In genomic region chr3:105752791-105753415, GRCh38 we compare ENCODE assay signal across 8 cellular contexts.
DNase-seq lines count a peak whose midpoint lies in the region; ATAC-seq and TF ChIP-seq lines count a peak whose summit lies in the region.

No MANE protein-coding gene starts in this region.

- no peaks in the 10 kb centered on the region for H3K27me3 Mint-ChIP-seq in activated B cell treated with CpG ODN at 0.5 μM for 24 hours

- no peak for TF ChIP-seq EP300 in ovary (IDR thresholded peaks at IDR 0.05)
- no peak for TF ChIP-seq EP300 in suprapubic skin (IDR thresholded peaks at IDR 0.05)

- peak overlapping the region; percentile 65 for H3K27ac Mint-ChIP-seq in activated B cell treated with CpG ODN at 0.5 μM for 24 hours

- CTCF ChIA-PET in activated B cell treated with CpG ODN at 0.5 μM for 24 hours (lab: Charles Lee), result no interaction called here

- intact Hi-C loops in activated B cell treated with CpG ODN at 0.5 μM for 24 hours (cut with micrococcal nuclease) (no loop called here), ovary (cut with DNase I) (no loop called here)

- peaks cover 4% of the 10 kb centered on the region for H3K4me1 ChIP-seq in ovary (ENCODE audit: insufficient read depth)
- peaks cover 24% of the 10 kb centered on the region for H3K4me1 ChIP-seq in suprapubic skin

- WGBS in ovary, 3 donors, result 69 to 81% (median 72%) methylated on average over 1 of the region's 1 CpG
- WGBS in suprapubic skin, result 46% methylated on average over 1 of the region's 1 CpG

- H3K4me1 Mint-ChIP-seq in activated B cell treated with CpG ODN at 0.5 μM for 24 hours, result peaks cover 52% of the 10 kb centered on the region

- no peaks in the 10 kb centered on the region for H3K9me3 Mint-ChIP-seq in activated B cell treated with CpG ODN at 0.5 μM for 24 hours

- H3K36me3 Mint-ChIP-seq in activated B cell treated with CpG ODN at 0.5 μM for 24 hours (ENCODE audit: low read depth), result peaks cover 13% of the 10 kb centered on the region

- DNase-seq in G401 (ENCODE audit: low spot score), result peak; percentile 79
- no peak for DNase-seq in activated B cell treated with CpG ODN at 0.5 μM for 24 hours
- DNase-seq in hepatic stellate cell (ENCODE audit: low spot score), result peak; percentile 2
- no peak for DNase-seq in ovary
- DNase-seq in suprapubic skin (ENCODE audit: low spot score in 2 of 2), result no peak

- H3K4me3 ChIP-seq in ovary (no peak overlapping the region), suprapubic skin (no peak overlapping the region)

- in situ Hi-C loops in G401 (cut with HindIII; ENCODE audit: low sequenced_read_pairs), result no loop called here

- H3K9me3 ChIP-seq in ovary (no peaks in the 10 kb centered on the region), suprapubic skin (no peaks in the 10 kb centered on the region)

- no peaks in the 10 kb centered on the region for H3K36me3 ChIP-seq in ovary
- no peaks in the 10 kb centered on the region for H3K36me3 ChIP-seq in suprapubic skin

- POLR2A ChIA-PET in activated B cell treated with CpG ODN at 0.5 μM for 24 hours (lab: Charles Lee), result no interaction called here

- H3K27ac ChIP-seq in ovary, result no peak overlapping the region
- H3K27ac ChIP-seq in suprapubic skin, result no peak overlapping the region

- ATAC-seq in HG02678 (IDR thresholded peaks at IDR 0.05; ENCODE audit: unreplicated experiment) (peak; percentile 63), activated B cell treated with CpG ODN at 0.5 μM for 24 hours (ENCODE audit: low read depth) (peak; percentile 51), GM19455 (IDR thresholded peaks at IDR 0.05; ENCODE audit: unreplicated experiment) (no peak), GM21447 (IDR thresholded peaks at IDR 0.05; ENCODE audit: unreplicated experiment) (no peak)

- peak overlapping the region; percentile 33 for H3K4me3 Mint-ChIP-seq in activated B cell treated with CpG ODN at 0.5 μM for 24 hours

- no peak for TF ChIP-seq CTCF in activated B cell treated with CpG ODN at 0.5 μM for 24 hours (IDR thresholded peaks at IDR 0.05)
- TF ChIP-seq CTCF in ovary (IDR thresholded peaks at IDR 0.05), result no peak
- no peak for TF ChIP-seq CTCF in suprapubic skin (IDR thresholded peaks at IDR 0.05)

- H3K27me3 ChIP-seq in ovary, result no peaks in the 10 kb centered on the region
- H3K27me3 ChIP-seq in suprapubic skin, result no peaks in the 10 kb centered on the region

- no peak for TF ChIP-seq POLR2A in ovary (IDR thresholded peaks at IDR 0.05)
- TF ChIP-seq POLR2A in suprapubic skin (IDR thresholded peaks at IDR 0.05), result no peak

Comparison
In these comparisons a context has a peak if more than half of its experiments do, and no peak if none do; other contexts are left out.
1. DNase-seq: peak in G401 (single experiment) and hepatic stellate cell (single experiment); none in activated B cell treated with CpG ODN at 0.5 μM for 24 hours (single experiment), ovary (0 of 5) and suprapubic skin (0 of 2).
2. ATAC-seq: peak in HG02678 (single experiment) and activated B cell treated with CpG ODN at 0.5 μM for 24 hours (single experiment); none in GM19455 (single experiment) and GM21447 (single experiment).